1 cellular context compared by ENCODE assay signal in genomic region chr7:132899833-132900232, GRCh38.
TF ChIP-seq lines count a peak whose summit lies in the region.

No MANE protein-coding gene starts in this region.

TF ChIP-seq in SK-N-SH treated with all-trans-retinoic acid at 6 μM for 48 hours, 23 proteins besides CTCF, POLR2A, EP300 and RAD21 (continued from another document):
- TF ChIP-seq RARB (CRISPR knock-in tag; IDR thresholded peaks at IDR 0.05) (no peak), ARNTL (CRISPR knock-in tag; IDR thresholded peaks at IDR 0.05; ENCODE audit: borderline replicate concordance, low read depth) (no peak), ZFP30 (CRISPR knock-in tag; IDR thresholded peaks at IDR 0.05) (no peak), GLIS3 (CRISPR knock-in tag; IDR thresholded peaks at IDR 0.05) (no peak)
